ENCODE assay signal across 21 cellular contexts in genomic region chr13:75530536-75530935, GRCh38. TPM values are rescaled to one million over a fixed set of nuclear protein-coding genes. Genes with fewer than 3 reads are reported as not detected.
A peak's percentile ranks its signal among the peaks of the same experiment; 100 is the strongest.
DNase-seq lines count a peak whose midpoint lies in the region; ATAC-seq, FAIRE-seq and TF ChIP-seq lines count a peak whose summit lies in the region.
"Had no signal": no experiment of that assay in that cellular context is flagged by ENCODE, and none has a peak within 500 bp of the region (broad histone marks: within the 10 kb centered on the region; RNA-seq: fewer than 3 reads in every experiment).

No MANE protein-coding gene starts in this region.

- peaks cover 0 to 7% of the 10 kb centered on the region in 2 experiments; a peak in 1 of 5 replicates for H3K36me3 ChIP-seq in HepG2 (replicated peaks in 1 of 2; ENCODE audit: control insufficient read depth in 1 of 2, insufficient read depth in 2 of 2, low read length in 2 of 2)

- in situ Hi-C loops in HepG2 (cut with HindIII; ENCODE audit: extremely low pct_ligation_motif_present, low pct_unique_long_range_greater_than_20kb) = no loop called here

- peak; percentile 82 to 93 for ATAC-seq in activated CD4-positive, CD25-positive, alpha-beta regulatory T cell treated with anti-CD3 and anti-CD28 coated beads, Interleukin-2, amount 50 U/mL, for 24 hours
- ATAC-seq in GM18909 (IDR thresholded peaks at IDR 0.05; ENCODE audit: poor library complexity, unreplicated experiment) (peak; percentile 48), HepG2 (peak; percentile 92), HG02642 (IDR thresholded peaks at IDR 0.05; ENCODE audit: poor library complexity, unreplicated experiment) (no peak)
- ATAC-seq: PC-3 had no signal

- BruUV-seq in HepG2 (replicated peaks; lab: Mats Ljungman, UMichigan) = no TSS peak

- 95% methylated on average over 1 of the region's 1 CpG for WGBS in HepG2 (ENCODE audit: low lambda C conversion rate)

- no peak overlapping the region for H3K4me3 ChIP-seq in HepG2 (replicated peaks in 1 of 3; ENCODE audit: insufficient read depth in 1 of 3, low read depth in 2 of 3, low read length in 3 of 3)
- H3K4me3 ChIP-seq: cardiac muscle cell, esophagus muscularis mucosa, GM23248 had no signal

- no peak for DNase-seq in activated CD4-positive, CD25-positive, alpha-beta regulatory T cell treated with anti-CD3 and anti-CD28 coated beads, Interleukin-2, amount 50 U/mL, for 72 hours
- DNase-seq in NCI-H526 treated with DMSO at 0.1 percent for 48 hours (lab: John Stamatoyannopoulos, UW) (peak; percentile 29), HepG2 (ENCODE audit: low spot score) (peak; percentile 81), NCI-H1436 (lab: John Stamatoyannopoulos, UW) (no peak), NAMALWA (ENCODE audit: low spot score) (no peak)
- DNase-seq: 8988T; GM23248; MM.1S; NCI-H2029; NCI-H69; PC-3; retina; stimulated activated CD4-positive, alpha-beta T cell treated with anti-CD3 and anti-CD28 coated beads, Interleukin-15, amount 100 ng/mL, for 24 hours had no signal

- no peaks in the 10 kb centered on the region for H4K20me1 ChIP-seq in HepG2 (ENCODE audit: insufficient read depth, low read length)

- FAIRE-seq in HepG2 (lab: Jason Lieb, UNC) = no peak
- FAIRE-seq: TTC549, urothelium cell line had no signal

- no peak for TF ChIP-seq RAD21 in HepG2 (CRISPR knock-in tag; IDR thresholded peaks at IDR 0.05)

- no peak for TF ChIP-seq EP300 in HepG2 (IDR thresholded peaks at IDR 0.05; ENCODE audit: low read depth in 2 of 2, low read length in 2 of 2)
- TF ChIP-seq EP300 in HepG2 (CRISPR knock-in tag; IDR thresholded peaks at IDR 0.05; ENCODE audit: borderline replicate concordance) = no peak

- CTCF ChIA-PET in HepG2 (lab: Yijun Ruan, JAX; ENCODE audit: low intra/inter-chr PET ratio, low total read pairs) = no interaction called here

- intact Hi-C loops in HepG2 (cut with micrococcal nuclease; ENCODE audit: unreplicated experiment) = no loop called here

- POLR2A ChIA-PET in HepG2 (lab: Yijun Ruan, JAX) = interaction anchor here (1.3 kb wide), 1 partner anchor 48 kb away, joined by 4 read pairs; the partner anchor contains the start of gene TBC1D4

- H3K9ac ChIP-seq in HepG2 (ENCODE audit: insufficient read depth, low read depth, low read length) = no peak overlapping the region
- H3K9ac ChIP-seq: GM23248 had no signal

- no peak overlapping the region for H2AFZ ChIP-seq in HepG2 (ENCODE audit: low read length)
- H2AFZ ChIP-seq: GM23248 had no signal

- H3K4me2 ChIP-seq in HepG2 (ENCODE audit: low read depth, low read length) = no peak overlapping the region

- H3K79me2 ChIP-seq in HepG2 (ENCODE audit: insufficient read depth, low read length) = no peaks in the 10 kb centered on the region

- no peaks in the 10 kb centered on the region for H3K27me3 ChIP-seq in HepG2 (ENCODE audit: control insufficient read depth in 1 of 2, insufficient read depth in 2 of 2, low read length in 2 of 2)
- H3K27me3 ChIP-seq: cardiac muscle cell, esophagus muscularis mucosa had no signal

- no peaks in the 10 kb centered on the region for H3K9me3 ChIP-seq in HepG2 (ENCODE audit: low read length)
- H3K9me3 ChIP-seq: esophagus muscularis mucosa had no signal

- TF ChIP-seq CTCF in HepG2 (CRISPR knock-in tag; IDR thresholded peaks at IDR 0.05) = no peak

- H3K4me1 ChIP-seq in HepG2 (ENCODE audit: insufficient read depth, low read length) = peaks cover 27% of the 10 kb centered on the region

- peak overlapping the region; percentile 41 for H3K27ac ChIP-seq in HepG2 (ENCODE audit: extremely low read length, insufficient read depth, low read length)
- H3K27ac ChIP-seq: C4-2B, cardiac muscle cell, esophagus muscularis mucosa, GM23248 had no signal

- TF ChIP-seq POLR2A in HepG2 (IDR thresholded peaks at IDR 0.05; ENCODE audit: insufficient read depth in 1 of 2, low read depth in 2 of 2, low read length in 2 of 2) = no peak

TF ChIP-seq in HepG2, 621 proteins besides CTCF, POLR2A, EP300 and RAD21 (continues in another document):
- peak; percentile 22; the same call in 1 of the 2 replicates for TF ChIP-seq SALL1 (CRISPR knock-in tag; IDR thresholded peaks at IDR 0.05)
- TF ChIP-seq ZNF607 (CRISPR knock-in tag; IDR thresholded peaks at IDR 0.05; ENCODE audit: borderline replicate concordance) = no peak
- peak; percentile 34; the same call in 1 of the 2 replicates for TF ChIP-seq HNF4A (CRISPR knock-in tag; IDR thresholded peaks at IDR 0.05)
- TF ChIP-seq ZNF441 (CRISPR knock-in tag; IDR thresholded peaks at IDR 0.05; ENCODE audit: borderline replicate concordance) = no peak

RNA-seq across cellular contexts. Expression of gene COMMD6, which starts 7.1 kb away (rescaled TPM):
- total RNA-seq in HepG2 (2016; rRNA removed; fragmentation: Illumina TruSeq; extraction: Trizol) = 97.0 and 110 TPM in 2 replicates
- 189 and 199 TPM in 2 replicates for total RNA-seq in HepG2 (2016; cell fraction: cytosol; rRNA removed; fragmentation: Illumina TruSeq; extraction: Trizol; ENCODE audit: low read depth)
- total RNA-seq in HepG2 (2016; cell fraction: insoluble cytoplasmic fraction; rRNA removed; fragmentation: Illumina TruSeq; extraction: Trizol) = 92.2 and 119 TPM in 2 replicates
- 218 and 223 TPM in 2 replicates for total RNA-seq in HepG2 (2016; cell fraction: membrane; rRNA removed; fragmentation: Illumina TruSeq; extraction: Trizol)
- total RNA-seq in HepG2 (2016; cell fraction: nucleus; rRNA removed; fragmentation: Illumina TruSeq; extraction: Trizol) = 34.9 and 44.4 TPM in 2 replicates
- 163 and 164 TPM in 2 replicates for polyA plus RNA-seq in HepG2 (2011; rRNA removed)
- 22.4 and 31.7 TPM in 2 replicates for polyA plus RNA-seq in HepG2 (2011; cell fraction: cytosol; rRNA removed)
- polyA plus RNA-seq in HepG2 (2011; cell fraction: nucleus; rRNA removed) = 6.4 and 12.7 TPM in 2 replicates
- 161 TPM in 2 replicates for polyA plus RNA-seq in HepG2 (2012)
- polyA plus RNA-seq in HepG2 (2016; cell fraction: cytosol; fragmentation: Illumina TruSeq; extraction: Trizol; ENCODE audit: low read depth) = 256 and 272 TPM in 2 replicates
- 122 and 128 TPM in 2 replicates for polyA plus RNA-seq in HepG2 (2016; cell fraction: insoluble cytoplasmic fraction; fragmentation: Illumina TruSeq; extraction: Trizol; ENCODE audit: low read depth)
- polyA plus RNA-seq in HepG2 (2016; cell fraction: membrane; fragmentation: Illumina TruSeq; extraction: Trizol; ENCODE audit: low read depth) = 231 and 243 TPM in 2 replicates
- polyA plus RNA-seq in HepG2 (2016; cell fraction: nucleus; fragmentation: Illumina TruSeq; extraction: Trizol; ENCODE audit: insufficient read depth, low read depth) = 58.8 and 75.2 TPM in 2 replicates
- polyA minus RNA-seq in HepG2 (2011; rRNA and poly(A)+ RNA removed; ENCODE audit: low replicate concordance) = 19.3 and 31.6 TPM in 2 replicates
- 7.7 and 9.1 TPM in 2 replicates for polyA minus RNA-seq in HepG2 (2011; cell fraction: cytosol; rRNA and poly(A)+ RNA removed)
- 8.2 and 11.2 TPM in 2 replicates for polyA minus RNA-seq in HepG2 (2011; cell fraction: nucleus; rRNA and poly(A)+ RNA removed)

RNA-seq across cellular contexts. Expression of gene UCHL3, which starts 19.1 kb away (rescaled TPM):
- total RNA-seq in HepG2 (2016; rRNA removed; fragmentation: Illumina TruSeq; extraction: Trizol) = 93.3 and 123 TPM in 2 replicates
- 82.5 and 87.8 TPM in 2 replicates for total RNA-seq in HepG2 (2016; cell fraction: cytosol; rRNA removed; fragmentation: Illumina TruSeq; extraction: Trizol; ENCODE audit: low read depth)
- 92.3 and 138 TPM in 2 replicates for total RNA-seq in HepG2 (2016; cell fraction: insoluble cytoplasmic fraction; rRNA removed; fragmentation: Illumina TruSeq; extraction: Trizol)
- 68.3 and 73.9 TPM in 2 replicates for total RNA-seq in HepG2 (2016; cell fraction: membrane; rRNA removed; fragmentation: Illumina TruSeq; extraction: Trizol)
- total RNA-seq in HepG2 (2016; cell fraction: nucleus; rRNA removed; fragmentation: Illumina TruSeq; extraction: Trizol) = 37.1 and 40.3 TPM in 2 replicates
- 31.1 and 36.2 TPM in 2 replicates for polyA plus RNA-seq in HepG2 (2011; rRNA removed)
- 15.7 and 23.5 TPM in 2 replicates for polyA plus RNA-seq in HepG2 (2011; cell fraction: cytosol; rRNA removed)
- polyA plus RNA-seq in HepG2 (2011; cell fraction: nucleus; rRNA removed) = 4.5 and 6.3 TPM in 2 replicates
- polyA plus RNA-seq in HepG2 (2012) = 33.4 and 35.9 TPM in 2 replicates
- polyA plus RNA-seq in HepG2 (2016; cell fraction: cytosol; fragmentation: Illumina TruSeq; extraction: Trizol; ENCODE audit: low read depth) = 60.9 and 71.4 TPM in 2 replicates
- polyA plus RNA-seq in HepG2 (2016; cell fraction: insoluble cytoplasmic fraction; fragmentation: Illumina TruSeq; extraction: Trizol; ENCODE audit: low read depth) = 138 and 144 TPM in 2 replicates
- 57.9 and 64.7 TPM in 2 replicates for polyA plus RNA-seq in HepG2 (2016; cell fraction: membrane; fragmentation: Illumina TruSeq; extraction: Trizol; ENCODE audit: low read depth)
- 53.6 and 63.6 TPM in 2 replicates for polyA plus RNA-seq in HepG2 (2016; cell fraction: nucleus; fragmentation: Illumina TruSeq; extraction: Trizol; ENCODE audit: insufficient read depth, low read depth)
- polyA minus RNA-seq in HepG2 (2011; rRNA and poly(A)+ RNA removed; ENCODE audit: low replicate concordance) = 2.7 and 5.8 TPM in 2 replicates
- 10.5 and 16.3 TPM in 2 replicates for polyA minus RNA-seq in HepG2 (2011; cell fraction: cytosol; rRNA and poly(A)+ RNA removed)
- polyA minus RNA-seq in HepG2 (2011; cell fraction: nucleus; rRNA and poly(A)+ RNA removed) = 10.6 and 12.6 TPM in 2 replicates

RNA-seq across cellular contexts. Expression of gene TBC1D4, which starts 48.6 kb away (rescaled TPM):
- total RNA-seq in HepG2 (2016; rRNA removed; fragmentation: Illumina TruSeq; extraction: Trizol) = 35.9 and 55.4 TPM in 2 replicates
- total RNA-seq in HepG2 (2016; cell fraction: cytosol; rRNA removed; fragmentation: Illumina TruSeq; extraction: Trizol; ENCODE audit: low read depth) = 9.8 and 11.6 TPM in 2 replicates
- 34.7 and 51.3 TPM in 2 replicates for total RNA-seq in HepG2 (2016; cell fraction: insoluble cytoplasmic fraction; rRNA removed; fragmentation: Illumina TruSeq; extraction: Trizol)
- total RNA-seq in HepG2 (2016; cell fraction: membrane; rRNA removed; fragmentation: Illumina TruSeq; extraction: Trizol) = 15.2 and 16.2 TPM in 2 replicates
- total RNA-seq in HepG2 (2016; cell fraction: nucleus; rRNA removed; fragmentation: Illumina TruSeq; extraction: Trizol) = 40.3 and 42.3 TPM in 2 replicates
- 61.0 and 64.4 TPM in 2 replicates for polyA plus RNA-seq in HepG2 (2011; rRNA removed)
- polyA plus RNA-seq in HepG2 (2011; cell fraction: cytosol; rRNA removed) = 51.3 and 56.0 TPM in 2 replicates
- 38.5 and 39.0 TPM in 2 replicates for polyA plus RNA-seq in HepG2 (2011; cell fraction: nucleus; rRNA removed)
- polyA plus RNA-seq in HepG2 (2012) = 34.3 and 36.4 TPM in 2 replicates
- polyA plus RNA-seq in HepG2 (2016; cell fraction: cytosol; fragmentation: Illumina TruSeq; extraction: Trizol; ENCODE audit: low read depth) = 0.92 and 0.95 TPM in 2 replicates
- 40.9 and 42.4 TPM in 2 replicates for polyA plus RNA-seq in HepG2 (2016; cell fraction: insoluble cytoplasmic fraction; fragmentation: Illumina TruSeq; extraction: Trizol; ENCODE audit: low read depth)
- 4.8 and 5.3 TPM in 2 replicates for polyA plus RNA-seq in HepG2 (2016; cell fraction: membrane; fragmentation: Illumina TruSeq; extraction: Trizol; ENCODE audit: low read depth)
- 33.6 TPM in 2 replicates for polyA plus RNA-seq in HepG2 (2016; cell fraction: nucleus; fragmentation: Illumina TruSeq; extraction: Trizol; ENCODE audit: insufficient read depth, low read depth)
- 53.3 and 125 TPM in 2 replicates for polyA minus RNA-seq in HepG2 (2011; rRNA and poly(A)+ RNA removed; ENCODE audit: low replicate concordance)
- 88.0 and 94.2 TPM in 2 replicates for polyA minus RNA-seq in HepG2 (2011; cell fraction: cytosol; rRNA and poly(A)+ RNA removed)
- 138 and 139 TPM in 2 replicates for polyA minus RNA-seq in HepG2 (2011; cell fraction: nucleus; rRNA and poly(A)+ RNA removed)

Comparison
In these comparisons a context has a peak if more than half of its experiments do, and no peak if none do; other contexts are left out.
1. DNase-seq: peak in NCI-H526 treated with DMSO at 0.1 percent for 48 hours (single experiment) and HepG2 (single experiment); none in activated CD4-positive, CD25-positive, alpha-beta regulatory T cell treated with anti-CD3 and anti-CD28 coated beads, Interleukin-2, amount 50 U/mL, for 72 hours (single experiment), NCI-H1436 (single experiment) and NAMALWA (single experiment).